In genomic region chr6:116564921-116565872, GRCh38 we compare ENCODE assay signal across 9 cellular contexts. TPM values are rescaled to one million over a fixed set of nuclear protein-coding genes. Genes with fewer than 3 reads are reported as not detected.
DNase-seq lines count a peak whose midpoint lies in the region; ATAC-seq, FAIRE-seq and TF ChIP-seq lines count a peak whose summit lies in the region.
"Had no signal": no experiment of that assay in that cellular context is flagged by ENCODE, and none has a peak within 500 bp of the region (broad histone marks: within the 10 kb centered on the region; RNA-seq: fewer than 3 reads in every experiment).

No MANE protein-coding gene starts in this region.

- in situ Hi-C loops in HepG2 (cut with HindIII; ENCODE audit: extremely low pct_ligation_motif_present, low pct_unique_long_range_greater_than_20kb) = loop anchor here (10.0 kb wide), 1 partner anchor 290 kb away; the partner anchor contains the start of gene TSPYL1

- peak overlapping the region; percentile 52 for H3K4me2 ChIP-seq in HepG2 (ENCODE audit: low read depth, low read length)

- no peaks in the 10 kb centered on the region for H4K20me1 ChIP-seq in HepG2 (ENCODE audit: insufficient read depth, low read length)

- H3K36me3 ChIP-seq in HepG2 (replicated peaks in 1 of 2; ENCODE audit: control insufficient read depth in 1 of 2, insufficient read depth in 2 of 2, low read length in 2 of 2) = no peaks in the 10 kb centered on the region
- H3K36me3 ChIP-seq in WERI-Rb-1 = no peaks in the 10 kb centered on the region

- FAIRE-seq in HepG2 (lab: Jason Lieb, UNC) = no peak

- POLR2A ChIA-PET in HepG2 (lab: Yijun Ruan, JAX) = no interaction called here

- peak overlapping the region in 1 of 3 experiments; percentile 31; a peak in 1 of 6 replicates for H3K4me3 ChIP-seq in HepG2 (replicated peaks in 1 of 3; ENCODE audit: insufficient read depth in 1 of 3, low read depth in 2 of 3, low read length in 3 of 3)
- H3K4me3 ChIP-seq in WERI-Rb-1 (ENCODE audit: low read depth, low read length) = no peak overlapping the region

- DNase-seq in NCI-H2107 (lab: John Stamatoyannopoulos, UW) (peak; percentile 7), NCI-H2107 treated with DMSO at 0.1 percent for 48 hours (lab: John Stamatoyannopoulos, UW; ENCODE audit: unreplicated experiment) (no peak), astrocyte of the hippocampus (ENCODE audit: low read depth, low spot score) (peak; percentile 69), HepG2 (ENCODE audit: low spot score) (no peak), WERI-Rb-1 (no peak), GM19240 (ENCODE audit: insufficient read length, low spot score) (no peak)

- no peak overlapping the region for H3K27ac ChIP-seq in HepG2 (ENCODE audit: extremely low read length, insufficient read depth, low read length)
- peak overlapping the region; percentile 1 for H3K27ac ChIP-seq in temporal lobe (ENCODE audit: low read depth, low read length)
- no peak overlapping the region for H3K27ac ChIP-seq in WERI-Rb-1

- TF ChIP-seq CTCF in HepG2 (CRISPR knock-in tag; IDR thresholded peaks at IDR 0.05) (no peak), WERI-Rb-1 (IDR thresholded peaks at IDR 0.05; ENCODE audit: low read depth, low read length) (no peak)

- TF ChIP-seq EP300 in HepG2 (IDR thresholded peaks at IDR 0.05; ENCODE audit: low read depth in 2 of 2, low read length in 2 of 2) = no peak
- TF ChIP-seq EP300 in HepG2 (CRISPR knock-in tag; IDR thresholded peaks at IDR 0.05; ENCODE audit: borderline replicate concordance) = no peak

- no peak overlapping the region for H3K9ac ChIP-seq in HepG2 (ENCODE audit: insufficient read depth, low read depth, low read length)

- ATAC-seq in HepG2 (peak; percentile 58), HG02678 (IDR thresholded peaks at IDR 0.05; ENCODE audit: unreplicated experiment) (no peak)

- intact Hi-C loops in HepG2 (cut with micrococcal nuclease; ENCODE audit: unreplicated experiment) = no loop called here

- H3K79me2 ChIP-seq in HepG2 (ENCODE audit: insufficient read depth, low read length) = no peaks in the 10 kb centered on the region

- TF ChIP-seq RAD21 in HepG2 (CRISPR knock-in tag; IDR thresholded peaks at IDR 0.05) = no peak

- 72% methylated on average over 37 of the region's 42 CpGs for WGBS in HepG2 (ENCODE audit: low lambda C conversion rate)

- no peak for TF ChIP-seq POLR2A in HepG2 (IDR thresholded peaks at IDR 0.05; ENCODE audit: insufficient read depth in 1 of 2, low read depth in 2 of 2, low read length in 2 of 2)

- no TSS peak for BruUV-seq in HepG2 (replicated peaks; lab: Mats Ljungman, UMichigan)

- peaks cover 44% of the 10 kb centered on the region for H3K4me1 ChIP-seq in HepG2 (ENCODE audit: insufficient read depth, low read length)

- CTCF ChIA-PET in HepG2 (lab: Yijun Ruan, JAX; ENCODE audit: low intra/inter-chr PET ratio, low total read pairs) = no interaction called here

- no peaks in the 10 kb centered on the region; a peak in 1 of 5 replicates for H3K27me3 ChIP-seq in HepG2 (ENCODE audit: control insufficient read depth in 1 of 2, insufficient read depth in 2 of 2, low read length in 2 of 2)
- H3K27me3 ChIP-seq in WERI-Rb-1 (ENCODE audit: insufficient read depth, low read depth, severe bottlenecking) = no peaks in the 10 kb centered on the region

- no peaks in the 10 kb centered on the region for H3K9me3 ChIP-seq in HepG2 (ENCODE audit: low read length)
- H3K9me3 ChIP-seq in WERI-Rb-1 (ENCODE audit: severe bottlenecking) = no peaks in the 10 kb centered on the region

- H2AFZ ChIP-seq in HepG2 (ENCODE audit: low read length) = peak overlapping the region; percentile 75

RNA-seq across cellular contexts. Expression of gene RWDD1, which starts 6.1 kb away (rescaled TPM):
- total RNA-seq in HepG2 (2016; rRNA removed; fragmentation: Illumina TruSeq; extraction: Trizol) (67.1 and 90.5 TPM in 2 replicates), temporal lobe (19.7 TPM)
- 105 and 125 TPM in 2 replicates for total RNA-seq in HepG2 (2016; cell fraction: cytosol; rRNA removed; fragmentation: Illumina TruSeq; extraction: Trizol; ENCODE audit: low read depth)
- total RNA-seq in HepG2 (2016; cell fraction: insoluble cytoplasmic fraction; rRNA removed; fragmentation: Illumina TruSeq; extraction: Trizol) = 63.5 and 89.9 TPM in 2 replicates
- total RNA-seq in HepG2 (2016; cell fraction: membrane; rRNA removed; fragmentation: Illumina TruSeq; extraction: Trizol) = 130 and 134 TPM in 2 replicates
- 31.8 and 32.2 TPM in 2 replicates for total RNA-seq in HepG2 (2016; cell fraction: nucleus; rRNA removed; fragmentation: Illumina TruSeq; extraction: Trizol)
- 20.9 and 27.4 TPM in 2 replicates for polyA plus RNA-seq in HepG2 (2011; rRNA removed)
- polyA plus RNA-seq in HepG2 (2011; cell fraction: cytosol; rRNA removed) = 15.5 and 18.4 TPM in 2 replicates
- polyA plus RNA-seq in HepG2 (2011; cell fraction: nucleus; rRNA removed) = 4.1 and 4.9 TPM in 2 replicates
- polyA plus RNA-seq in HepG2 (2012) = 36.7 and 37.0 TPM in 2 replicates
- 175 and 218 TPM in 2 replicates for polyA plus RNA-seq in HepG2 (2016; cell fraction: cytosol; fragmentation: Illumina TruSeq; extraction: Trizol; ENCODE audit: low read depth)
- polyA plus RNA-seq in HepG2 (2016; cell fraction: insoluble cytoplasmic fraction; fragmentation: Illumina TruSeq; extraction: Trizol; ENCODE audit: low read depth) = 130 and 131 TPM in 2 replicates
- polyA plus RNA-seq in HepG2 (2016; cell fraction: membrane; fragmentation: Illumina TruSeq; extraction: Trizol; ENCODE audit: low read depth) = 166 and 180 TPM in 2 replicates
- polyA plus RNA-seq in HepG2 (2016; cell fraction: nucleus; fragmentation: Illumina TruSeq; extraction: Trizol; ENCODE audit: insufficient read depth, low read depth) = 53.5 and 59.6 TPM in 2 replicates
- 8.1 and 8.3 TPM in 2 replicates for polyA minus RNA-seq in HepG2 (2011; rRNA and poly(A)+ RNA removed; ENCODE audit: low replicate concordance)
- polyA minus RNA-seq in HepG2 (2011; cell fraction: cytosol; rRNA and poly(A)+ RNA removed) = 8.3 and 9.7 TPM in 2 replicates
- polyA minus RNA-seq in HepG2 (2011; cell fraction: nucleus; rRNA and poly(A)+ RNA removed) = 8.8 and 13.2 TPM in 2 replicates

RNA-seq across cellular contexts. Expression of gene CALHM4, which starts 11.6 kb away (rescaled TPM):
- total RNA-seq in HepG2 (2016; rRNA removed; fragmentation: Illumina TruSeq; extraction: Trizol) (not detected in 2 replicates), temporal lobe (not detected)
- not detected in 2 replicates for total RNA-seq in HepG2 (2016; cell fraction: cytosol; rRNA removed; fragmentation: Illumina TruSeq; extraction: Trizol; ENCODE audit: low read depth)
- not detected in 2 replicates for total RNA-seq in HepG2 (2016; cell fraction: insoluble cytoplasmic fraction; rRNA removed; fragmentation: Illumina TruSeq; extraction: Trizol)
- not detected in 2 replicates for total RNA-seq in HepG2 (2016; cell fraction: membrane; rRNA removed; fragmentation: Illumina TruSeq; extraction: Trizol)
- total RNA-seq in HepG2 (2016; cell fraction: nucleus; rRNA removed; fragmentation: Illumina TruSeq; extraction: Trizol) = not detected in 2 replicates
- polyA plus RNA-seq in HepG2 (2011; rRNA removed) = not detected in 2 replicates
- 0.05 TPM in 2 replicates for polyA plus RNA-seq in HepG2 (2011; cell fraction: cytosol; rRNA removed)
- polyA plus RNA-seq in HepG2 (2011; cell fraction: nucleus; rRNA removed) = not detected in 2 replicates
- polyA plus RNA-seq in HepG2 (2012) = 0.44 TPM in 1 of 2 replicates, not detected in the other
- polyA plus RNA-seq in HepG2 (2016; cell fraction: cytosol; fragmentation: Illumina TruSeq; extraction: Trizol; ENCODE audit: low read depth) = not detected in 2 replicates
- not detected in 2 replicates for polyA plus RNA-seq in HepG2 (2016; cell fraction: insoluble cytoplasmic fraction; fragmentation: Illumina TruSeq; extraction: Trizol; ENCODE audit: low read depth)
- polyA plus RNA-seq in HepG2 (2016; cell fraction: membrane; fragmentation: Illumina TruSeq; extraction: Trizol; ENCODE audit: low read depth) = not detected in 2 replicates
- polyA plus RNA-seq in HepG2 (2016; cell fraction: nucleus; fragmentation: Illumina TruSeq; extraction: Trizol; ENCODE audit: insufficient read depth, low read depth) = not detected in 2 replicates
- 0.28 TPM in 1 of 2 replicates, not detected in the other for polyA minus RNA-seq in HepG2 (2011; rRNA and poly(A)+ RNA removed; ENCODE audit: low replicate concordance)
- not detected in 2 replicates for polyA minus RNA-seq in HepG2 (2011; cell fraction: cytosol; rRNA and poly(A)+ RNA removed)
- not detected in 2 replicates for polyA minus RNA-seq in HepG2 (2011; cell fraction: nucleus; rRNA and poly(A)+ RNA removed)
- total RNA-seq: neural crest cell had no signal

RNA-seq across cellular contexts. Expression of gene TRAPPC3L, which starts 19.7 kb away (rescaled TPM):
- total RNA-seq in HepG2 (2016; rRNA removed; fragmentation: Illumina TruSeq; extraction: Trizol) (not detected in 2 replicates), temporal lobe (under 0.01 TPM)
- total RNA-seq in HepG2 (2016; cell fraction: cytosol; rRNA removed; fragmentation: Illumina TruSeq; extraction: Trizol; ENCODE audit: low read depth) = not detected in 2 replicates
- total RNA-seq in HepG2 (2016; cell fraction: insoluble cytoplasmic fraction; rRNA removed; fragmentation: Illumina TruSeq; extraction: Trizol) = not detected in 2 replicates
- total RNA-seq in HepG2 (2016; cell fraction: membrane; rRNA removed; fragmentation: Illumina TruSeq; extraction: Trizol) = not detected in 2 replicates
- not detected in 2 replicates for total RNA-seq in HepG2 (2016; cell fraction: nucleus; rRNA removed; fragmentation: Illumina TruSeq; extraction: Trizol)
- not detected in 2 replicates for polyA plus RNA-seq in HepG2 (2011; rRNA removed)
- not detected in 2 replicates for polyA plus RNA-seq in HepG2 (2011; cell fraction: cytosol; rRNA removed)
- not detected in 2 replicates for polyA plus RNA-seq in HepG2 (2011; cell fraction: nucleus; rRNA removed)
- not detected in 2 replicates for polyA plus RNA-seq in HepG2 (2012)
- not detected in 2 replicates for polyA plus RNA-seq in HepG2 (2016; cell fraction: cytosol; fragmentation: Illumina TruSeq; extraction: Trizol; ENCODE audit: low read depth)
- not detected in 2 replicates for polyA plus RNA-seq in HepG2 (2016; cell fraction: insoluble cytoplasmic fraction; fragmentation: Illumina TruSeq; extraction: Trizol; ENCODE audit: low read depth)
- polyA plus RNA-seq in HepG2 (2016; cell fraction: membrane; fragmentation: Illumina TruSeq; extraction: Trizol; ENCODE audit: low read depth) = not detected in 2 replicates
- polyA plus RNA-seq in HepG2 (2016; cell fraction: nucleus; fragmentation: Illumina TruSeq; extraction: Trizol; ENCODE audit: insufficient read depth, low read depth) = not detected in 2 replicates
- polyA minus RNA-seq in HepG2 (2011; rRNA and poly(A)+ RNA removed; ENCODE audit: low replicate concordance) = 2.7 TPM in 1 of 2 replicates, not detected in the other
- polyA minus RNA-seq in HepG2 (2011; cell fraction: cytosol; rRNA and poly(A)+ RNA removed) = not detected in 2 replicates
- not detected in 2 replicates for polyA minus RNA-seq in HepG2 (2011; cell fraction: nucleus; rRNA and poly(A)+ RNA removed)
- total RNA-seq: neural crest cell had no signal

RNA-seq across cellular contexts. Expression of gene RSPH4A, which starts 51.1 kb away (rescaled TPM):
- 0.14 and 0.40 TPM in 2 replicates for total RNA-seq in HepG2 (2016; rRNA removed; fragmentation: Illumina TruSeq; extraction: Trizol)
- total RNA-seq in HepG2 (2016; cell fraction: cytosol; rRNA removed; fragmentation: Illumina TruSeq; extraction: Trizol; ENCODE audit: low read depth) = 0.09 and 0.20 TPM in 2 replicates
- total RNA-seq in HepG2 (2016; cell fraction: insoluble cytoplasmic fraction; rRNA removed; fragmentation: Illumina TruSeq; extraction: Trizol) = 0.27 and 0.41 TPM in 2 replicates
- 0.14 and 0.34 TPM in 2 replicates for total RNA-seq in HepG2 (2016; cell fraction: membrane; rRNA removed; fragmentation: Illumina TruSeq; extraction: Trizol)
- 0.75 and 0.78 TPM in 2 replicates for total RNA-seq in HepG2 (2016; cell fraction: nucleus; rRNA removed; fragmentation: Illumina TruSeq; extraction: Trizol)
- 0.08 and 0.24 TPM in 2 replicates for polyA plus RNA-seq in HepG2 (2011; rRNA removed)
- polyA plus RNA-seq in HepG2 (2011; cell fraction: cytosol; rRNA removed) = 0.05 and 0.12 TPM in 2 replicates
- 0.29 and 0.36 TPM in 2 replicates for polyA plus RNA-seq in HepG2 (2011; cell fraction: nucleus; rRNA removed)
- 0.04 and 0.24 TPM in 2 replicates for polyA plus RNA-seq in HepG2 (2012)
- 0.07 TPM in 1 of 2 replicates, not detected in the other for polyA plus RNA-seq in HepG2 (2016; cell fraction: cytosol; fragmentation: Illumina TruSeq; extraction: Trizol; ENCODE audit: low read depth)
- 0.08 and 0.22 TPM in 2 replicates for polyA plus RNA-seq in HepG2 (2016; cell fraction: insoluble cytoplasmic fraction; fragmentation: Illumina TruSeq; extraction: Trizol; ENCODE audit: low read depth)
- polyA plus RNA-seq in HepG2 (2016; cell fraction: membrane; fragmentation: Illumina TruSeq; extraction: Trizol; ENCODE audit: low read depth) = 0.14 and 0.32 TPM in 2 replicates
- polyA plus RNA-seq in HepG2 (2016; cell fraction: nucleus; fragmentation: Illumina TruSeq; extraction: Trizol; ENCODE audit: insufficient read depth, low read depth) = 1.3 and 1.8 TPM in 2 replicates
- 0.20 TPM in 1 of 2 replicates, not detected in the other for polyA minus RNA-seq in HepG2 (2011; rRNA and poly(A)+ RNA removed; ENCODE audit: low replicate concordance)
- polyA minus RNA-seq in HepG2 (2011; cell fraction: cytosol; rRNA and poly(A)+ RNA removed) = not detected in 2 replicates
- polyA minus RNA-seq in HepG2 (2011; cell fraction: nucleus; rRNA and poly(A)+ RNA removed) = 0.62 and 1.2 TPM in 2 replicates
- total RNA-seq in temporal lobe = 2.0 TPM

RNA-seq across cellular contexts. Expression of gene CALHM5, which starts 53.8 kb away (rescaled TPM):
- total RNA-seq in HepG2 (2016; rRNA removed; fragmentation: Illumina TruSeq; extraction: Trizol) = not detected in 2 replicates
- total RNA-seq in HepG2 (2016; cell fraction: cytosol; rRNA removed; fragmentation: Illumina TruSeq; extraction: Trizol; ENCODE audit: low read depth) = not detected in 2 replicates
- not detected in 2 replicates for total RNA-seq in HepG2 (2016; cell fraction: insoluble cytoplasmic fraction; rRNA removed; fragmentation: Illumina TruSeq; extraction: Trizol)
- not detected in 2 replicates for total RNA-seq in HepG2 (2016; cell fraction: membrane; rRNA removed; fragmentation: Illumina TruSeq; extraction: Trizol)
- not detected in 2 replicates for total RNA-seq in HepG2 (2016; cell fraction: nucleus; rRNA removed; fragmentation: Illumina TruSeq; extraction: Trizol)
- not detected in 2 replicates for polyA plus RNA-seq in HepG2 (2011; rRNA removed)
- polyA plus RNA-seq in HepG2 (2011; cell fraction: cytosol; rRNA removed) = not detected in 2 replicates
- polyA plus RNA-seq in HepG2 (2011; cell fraction: nucleus; rRNA removed) = not detected in 2 replicates
- polyA plus RNA-seq in HepG2 (2012) = not detected in 2 replicates
- not detected in 2 replicates for polyA plus RNA-seq in HepG2 (2016; cell fraction: cytosol; fragmentation: Illumina TruSeq; extraction: Trizol; ENCODE audit: low read depth)
- not detected in 2 replicates for polyA plus RNA-seq in HepG2 (2016; cell fraction: insoluble cytoplasmic fraction; fragmentation: Illumina TruSeq; extraction: Trizol; ENCODE audit: low read depth)
- polyA plus RNA-seq in HepG2 (2016; cell fraction: membrane; fragmentation: Illumina TruSeq; extraction: Trizol; ENCODE audit: low read depth) = not detected in 2 replicates
- polyA plus RNA-seq in HepG2 (2016; cell fraction: nucleus; fragmentation: Illumina TruSeq; extraction: Trizol; ENCODE audit: insufficient read depth, low read depth) = not detected in 2 replicates
- not detected in 2 replicates for polyA minus RNA-seq in HepG2 (2011; rRNA and poly(A)+ RNA removed; ENCODE audit: low replicate concordance)
- not detected in 2 replicates for polyA minus RNA-seq in HepG2 (2011; cell fraction: cytosol; rRNA and poly(A)+ RNA removed)
- not detected in 2 replicates for polyA minus RNA-seq in HepG2 (2011; cell fraction: nucleus; rRNA and poly(A)+ RNA removed)
- 0.25 TPM for total RNA-seq in temporal lobe

Comparison
In these comparisons a context has a peak if more than half of its experiments do, and no peak if none do; other contexts are left out.
1. DNase-seq: peak in NCI-H2107 (single experiment) and astrocyte of the hippocampus (single experiment); none in NCI-H2107 treated with DMSO at 0.1 percent for 48 hours (single experiment), HepG2 (single experiment), WERI-Rb-1 (single experiment) and GM19240 (single experiment).